ENCODE assay signal across 12 cellular contexts in genomic region chr9:95773061-95773433, GRCh38.
DNase-seq lines count a peak whose midpoint lies in the region; TF ChIP-seq lines count a peak whose summit lies in the region.
"Had no signal": no experiment of that assay in that cellular context is flagged by ENCODE, and none has a peak within 500 bp of the region (broad histone marks: within the 10 kb centered on the region; RNA-seq: fewer than 3 reads in every experiment).

No MANE protein-coding gene starts in this region.

- no peaks in the 10 kb centered on the region for H3K27me3 Mint-ChIP-seq in Caco-2 (ENCODE audit: insufficient read depth, unreplicated experiment)

- H3K27ac Mint-ChIP-seq in Caco-2 (ENCODE audit: unreplicated experiment) = peak overlapping the region; percentile 53

- POLR2A ChIA-PET in Caco-2 (lab: Charles Lee) = no interaction called here

- H3K36me3 Mint-ChIP-seq in Caco-2 (ENCODE audit: insufficient read depth, unreplicated experiment) = no peaks in the 10 kb centered on the region

- BruUV-seq in Caco-2 (replicated peaks; lab: Mats Ljungman, UMichigan) = no TSS peak

- H3K9me3 ChIP-seq in Caco-2 = no peaks in the 10 kb centered on the region
- no peaks in the 10 kb centered on the region for H3K9me3 ChIP-seq in esophagus squamous epithelium
- H3K9me3 ChIP-seq in HAP-1 = no peaks in the 10 kb centered on the region

- DNase-seq in Caco-2 = no peak
- DNase-seq in SW480 (ENCODE audit: low spot score) = peak; percentile 17
- DNase-seq in esophagus squamous epithelium (lab: John Stamatoyannopoulos, UW) = no peak
- no peak for DNase-seq in HAP-1 (ENCODE audit: low spot score in 2 of 2)
- no peak for DNase-seq in mucosa of gallbladder (ENCODE audit: low spot score)
- DNase-seq in KBM-7 = no peak
- no peak for DNase-seq in stimulated activated CD4-positive, alpha-beta T cell treated with anti-CD3 and anti-CD28 coated beads, Interleukin-4, amount 100 ng/mL, for 4 hours
- DNase-seq: activated CD4-positive, alpha-beta T cell treated with anti-CD3 and anti-CD28 coated beads for 48 hours; activated effector memory CD4-positive, alpha-beta T cell treated with anti-CD3 and anti-CD28 coated beads, Interleukin-2, amount 50 U/mL, for 16 hours; HCEC 1CT; NCI-H187 treated with DMSO at 0.1 percent for 48 hours had no signal

- H3K4me3 Mint-ChIP-seq in Caco-2 (ENCODE audit: unreplicated experiment) = peak overlapping the region; percentile 27

- no peak overlapping the region for H3K4me3 ChIP-seq in Caco-2 (ENCODE audit: low read depth, low read length)
- peak overlapping the region in 1 of 4 donors; percentile 10 for H3K4me3 ChIP-seq in esophagus squamous epithelium
- no peak overlapping the region for H3K4me3 ChIP-seq in rectal smooth muscle tissue (ENCODE audit: low read length)
- H3K4me3 ChIP-seq in HAP-1 = no peak overlapping the region

- H3K4me1 ChIP-seq in Caco-2 (peaks cover 43% of the 10 kb centered on the region), esophagus squamous epithelium (peaks cover 0 to 33% (median 4%) of the 10 kb centered on the region in 3 donors), rectal smooth muscle tissue (ENCODE audit: control insufficient read depth, insufficient read depth, low read length) (peaks cover 8% of the 10 kb centered on the region), HAP-1 (peaks cover 20% of the 10 kb centered on the region)

- no peak for TF ChIP-seq POLR2A in esophagus squamous epithelium (IDR thresholded peaks at IDR 0.05)

- intact Hi-C loops in Caco-2 (cut with micrococcal nuclease; ENCODE audit: unreplicated experiment) (no loop called here), esophagus squamous epithelium (cut with DNase I) (no loop called here)

- H3K36me3 ChIP-seq in Caco-2 (ENCODE audit: control insufficient read depth, insufficient read depth, low read length) = no peaks in the 10 kb centered on the region
- no peaks in the 10 kb centered on the region for H3K36me3 ChIP-seq in esophagus squamous epithelium
- no peaks in the 10 kb centered on the region for H3K36me3 ChIP-seq in rectal smooth muscle tissue (ENCODE audit: control insufficient read depth, insufficient read depth, low read length)
- H3K36me3 ChIP-seq in HAP-1 (replicated peaks) = no peaks in the 10 kb centered on the region

- WGBS in esophagus squamous epithelium, 2 donors = 60 to 70% methylated on average over 4 of the region's 4 CpGs

- CTCF ChIA-PET in Caco-2 (lab: Charles Lee) = no interaction called here

- H3K27ac ChIP-seq in esophagus squamous epithelium = peak overlapping the region in 3 of 4 donors; percentile 64 to 83 (median 75)
- H3K27ac ChIP-seq in rectal smooth muscle tissue (ENCODE audit: low read depth, low read length) = peak overlapping the region; percentile 78

- in situ Hi-C loops in HAP-1 (cut with MboI; ENCODE audit: low sequenced_read_pairs) = no loop called here
- in situ Hi-C loops in KBM-7 (cut with MboI; ENCODE audit: low pct_unique_long_range_greater_than_20kb, low sequenced_read_pairs) = no loop called here

- TF ChIP-seq CTCF in Caco-2 (IDR thresholded peaks at IDR 0.05; ENCODE audit: insufficient read depth in 1 of 2, low read depth in 1 of 2, low read length in 1 of 2, severe bottlenecking in 1 of 2, unreplicated experiment in 1 of 2) (no peak), esophagus squamous epithelium (IDR thresholded peaks at IDR 0.05) (no peak)

- peaks cover 31% of the 10 kb centered on the region for H3K4me1 Mint-ChIP-seq in Caco-2 (ENCODE audit: low read depth, unreplicated experiment)

- H3K27me3 ChIP-seq in Caco-2 (replicated peaks; ENCODE audit: control insufficient read depth, insufficient read depth, low read length) = no peaks in the 10 kb centered on the region
- H3K27me3 ChIP-seq in esophagus squamous epithelium = peaks cover 0 to 53% (median 0%) of the 10 kb centered on the region in 4 donors
- no peaks in the 10 kb centered on the region for H3K27me3 ChIP-seq in rectal smooth muscle tissue (ENCODE audit: control insufficient read depth, insufficient read depth, low read length)
- no peaks in the 10 kb centered on the region for H3K27me3 ChIP-seq in HAP-1 (ENCODE audit: low read depth)

- no peaks in the 10 kb centered on the region for H3K9me3 Mint-ChIP-seq in Caco-2 (ENCODE audit: unreplicated experiment)

- H3K9ac ChIP-seq in rectal smooth muscle tissue (ENCODE audit: low read length) = no peak overlapping the region
